ENCODE assay signal across 21 cellular contexts in the genomic region with DNA sequence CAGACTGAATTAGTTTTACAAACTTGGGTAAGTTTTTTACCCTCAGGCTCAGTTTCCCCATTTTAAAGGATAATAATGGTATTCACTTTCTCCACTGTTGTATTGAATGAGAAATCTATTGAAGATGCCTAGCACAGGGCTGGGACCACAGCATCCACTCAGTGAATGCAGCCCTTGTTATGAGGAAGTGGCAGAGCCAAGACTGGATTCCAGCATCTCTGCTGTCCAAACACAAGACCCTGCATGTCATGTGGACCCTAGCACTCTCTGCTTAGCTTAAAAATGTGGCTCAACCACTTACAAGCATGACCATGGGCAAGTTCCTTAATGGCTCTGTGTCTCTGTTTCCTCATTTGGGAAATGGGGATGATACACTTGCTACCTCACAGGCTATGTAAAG. TPM values are rescaled to one million over a fixed set of nuclear protein-coding genes. Genes with fewer than 3 reads are reported as not detected.
DNase-seq lines count a peak whose midpoint lies in the region; FAIRE-seq and TF ChIP-seq lines count a peak whose summit lies in the region.
"Had no signal": no experiment of that assay in that cellular context is flagged by ENCODE, and none has a peak within 500 bp of the region (broad histone marks: within the 10 kb centered on the region; RNA-seq: fewer than 3 reads in every experiment).

No MANE protein-coding gene starts in this region.

- no peak overlapping the region for H3K14ac ChIP-seq in H1 (ENCODE audit: insufficient read length)

- TF ChIP-seq CTCF in NB4 (IDR thresholded peaks at IDR 0.05; ENCODE audit: low read depth, low read length) (no peak), H1 (IDR thresholded peaks at IDR 0.05; ENCODE audit: control extremely low read depth in 1 of 3, insufficient read depth in 1 of 3, low read depth in 1 of 3, low read length in 3 of 3) (no peak)

- no peak for FAIRE-seq in H1 (lab: Jason Lieb, UNC)
- FAIRE-seq: D721Med, HTR-8/SVneo had no signal

- H3K4me1 ChIP-seq in H1 (replicated peaks in 1 of 4; ENCODE audit: control insufficient read depth in 3 of 4, insufficient read depth in 4 of 4, low read length in 3 of 4), result peaks cover 0 to 3% (median 0%) of the 10 kb centered on the region in 4 experiments; a peak in 2 of 7 replicates

- POLR2A ChIA-PET in H1 (lab: Charles Lee; ENCODE audit: partially characterized antibody), result no interaction called here

- CTCF ChIA-PET in H1 (lab: Charles Lee; ENCODE audit: partially characterized antibody), result interaction anchor here (0.8 to 1.0 kb wide), 2 partner anchors 9 to 104 kb away, joined by 3 read pairs; no protein-coding TSS in a partner anchor

- no peaks in the 10 kb centered on the region for H3K79me2 ChIP-seq in H1 (ENCODE audit: control insufficient read depth in 1 of 2, insufficient read depth in 2 of 2, low read length in 2 of 2)

- no peak for TF ChIP-seq EP300 in H1 (IDR thresholded peaks at IDR 0.05; ENCODE audit: borderline replicate concordance in 1 of 2, low read depth in 2 of 2, low read length in 2 of 2)

- no peaks in the 10 kb centered on the region for H4K20me1 ChIP-seq in H1 (replicated peaks in 1 of 2; ENCODE audit: control insufficient read depth in 1 of 2, insufficient read depth in 2 of 2, low read length in 2 of 2)

- no peak overlapping the region for H2BK5ac ChIP-seq in H1 (ENCODE audit: low read depth, low read length)

- no peak overlapping the region for H4K5ac ChIP-seq in H1 (ENCODE audit: insufficient read length, low read depth, low read length)

- no peak overlapping the region for H3K56ac ChIP-seq in H1 (replicated peaks; ENCODE audit: insufficient read length, low read depth, low read length)

- H3K27ac ChIP-seq in H1 (ENCODE audit: low read depth, low read length) (no peak overlapping the region), substantia nigra (ENCODE audit: low read depth, low read length, poor library complexity, severe bottlenecking) (peak overlapping the region; percentile 46)
- H3K27ac ChIP-seq: C4-2B, HL-60 had no signal

- no peak overlapping the region for H3K4me3 ChIP-seq in NB4 (ENCODE audit: low read depth, low read length)
- no peak overlapping the region for H3K4me3 ChIP-seq in H1 (ENCODE audit: extremely low read depth in 1 of 4, insufficient read depth in 2 of 4, low read depth in 3 of 4, low read length in 4 of 4)
- H3K4me3 ChIP-seq: MG63 had no signal

- H2BK20ac ChIP-seq in H1 (ENCODE audit: low read length), result no peak overlapping the region

- TF ChIP-seq POLR2A in NB4 (IDR thresholded peaks at IDR 0.05; ENCODE audit: extremely low read depth, insufficient read length), result no peak
- TF ChIP-seq POLR2A in H1 (IDR thresholded peaks at IDR 0.05; ENCODE audit: control extremely low read depth in 1 of 2, low read depth in 2 of 2, low read length in 2 of 2), result no peak

- no peak overlapping the region for H2BK120ac ChIP-seq in H1 (replicated peaks; ENCODE audit: low read depth, low read length)

- H2BK12ac ChIP-seq in H1 (ENCODE audit: low read depth, low read length), result no peak overlapping the region

- no peak overlapping the region for H3K4ac ChIP-seq in H1 (replicated peaks; ENCODE audit: insufficient read length, low read depth, low read length)

- DNase-seq in NB4 (ENCODE audit: low read depth), result peak; percentile 1
- no peak for DNase-seq in H1 (ENCODE audit: low read depth in 1 of 2, low spot score in 2 of 2)
- DNase-seq in inferior parietal cortex (ENCODE audit: extremely low spot score), result peak; percentile 15
- DNase-seq in substantia nigra (lab: John Stamatoyannopoulos, UW), result peak in 33 of 49 donors; percentile 1 to 67 (median 20)
- DNase-seq in NCI-H2081 treated with DMSO at 0.1 percent for 48 hours (lab: John Stamatoyannopoulos, UW), result no peak
- no peak for DNase-seq in cortex of kidney (lab: John Stamatoyannopoulos, UW)
- no peak for DNase-seq in NCI-H2227 treated with DMSO at 0.1 percent for 48 hours (lab: John Stamatoyannopoulos, UW)
- DNase-seq: IMR-90, Kasumi-1, MG63, NCI-H1105 treated with DMSO at 0.1 percent for 48 hours, NCI-H1694 treated with DMSO at 0.1 percent for 48 hours, NCI-H2107, NCI-H82, OCI-M1, SHP77, SK-N-SH had no signal

- no peaks in the 10 kb centered on the region for H3K27me3 ChIP-seq in H1 (replicated peaks in 1 of 4; ENCODE audit: control insufficient read depth in 3 of 4, extremely low read depth in 1 of 4, insufficient read depth in 3 of 4, low read length in 3 of 4)
- H3K27me3 ChIP-seq: MG63 had no signal

- peaks cover 2% of the 10 kb centered on the region; the same call in 1 of the 2 replicates for H3K23me2 ChIP-seq in H1 (ENCODE audit: low read depth, low read length)

- no peak overlapping the region for H4K8ac ChIP-seq in H1 (ENCODE audit: extremely low read depth, insufficient read depth, low read length)

- H3K4me2 ChIP-seq in H1 (ENCODE audit: insufficient read depth in 1 of 2, low read depth in 2 of 2, low read length in 2 of 2), result no peak overlapping the region
- H3K4me2 ChIP-seq: SK-N-SH had no signal

- no peak overlapping the region for H2AFZ ChIP-seq in H1 (ENCODE audit: low read length)

- H3K79me1 ChIP-seq in H1 (ENCODE audit: low read depth, low read length), result no peaks in the 10 kb centered on the region

- TF ChIP-seq RAD21 in H1 (IDR thresholded peaks at IDR 0.05 in 1 of 2, conservative IDR thresholded peaks at IDR 0.05 in 1 of 2; ENCODE audit: low read depth in 2 of 2, low read length in 2 of 2), result no peak

- H3K9ac ChIP-seq in H1 (replicated peaks in 1 of 4; ENCODE audit: extremely low read depth in 1 of 4, low read depth in 3 of 4, low read length in 3 of 4), result no peak overlapping the region
- H3K9ac ChIP-seq: SK-N-SH had no signal

- no peak overlapping the region for H3K18ac ChIP-seq in H1 (ENCODE audit: extremely low read depth, low read length)

- H2AK5ac ChIP-seq in H1 (ENCODE audit: low read depth, low read length), result no peak overlapping the region

- no peaks in the 10 kb centered on the region for H3K9me3 ChIP-seq in H1 (ENCODE audit: insufficient read depth in 2 of 2, low read depth in 1 of 2, low read length in 1 of 2)
- H3K9me3 ChIP-seq: MG63, SK-N-SH had no signal

- no peaks in the 10 kb centered on the region for H3K36me3 ChIP-seq in H1 (ENCODE audit: control insufficient read depth in 2 of 4, insufficient read depth in 4 of 4, low read length in 3 of 4)
- H3K36me3 ChIP-seq: MG63 had no signal

- H3K23ac ChIP-seq in H1 (ENCODE audit: insufficient read length), result no peak overlapping the region

- peak overlapping the region; percentile 51 for H2BK15ac ChIP-seq in H1 (ENCODE audit: low read length)

- no peak overlapping the region for H4K91ac ChIP-seq in H1 (replicated peaks; ENCODE audit: insufficient read length, low read length)

TF ChIP-seq in H1, 55 proteins besides CTCF, POLR2A, EP300 and RAD21 (continues in another document):
- TF ChIP-seq SUZ12 (IDR thresholded peaks at IDR 0.05; ENCODE audit: low read length), result no peak
- no peak for TF ChIP-seq TBP (IDR thresholded peaks at IDR 0.05; ENCODE audit: low read depth, low read length)
- no peak for TF ChIP-seq CTBP2 (IDR thresholded peaks at IDR 0.05; ENCODE audit: borderline replicate concordance, insufficient read depth, insufficient read length, low read length)
- TF ChIP-seq TAF7 (optimal IDR thresholded peaks at IDR 0.05; ENCODE audit: borderline replicate concordance, low read depth, low read length), result no peak
- no peak for TF ChIP-seq YY1 (IDR thresholded peaks at IDR 0.05; ENCODE audit: low read depth, low read length)
- no peak for TF ChIP-seq BACH1 (IDR thresholded peaks at IDR 0.05; ENCODE audit: low read length)
- TF ChIP-seq MAFK (IDR thresholded peaks at IDR 0.05; ENCODE audit: low read depth, low read length), result no peak
- no peak for TF ChIP-seq ZNF274 (IDR thresholded peaks at IDR 0.05; ENCODE audit: borderline replicate concordance, extremely low read depth, low read length)
- no peak for TF ChIP-seq SAP30 (IDR thresholded peaks at IDR 0.05; ENCODE audit: insufficient read depth, insufficient replicate concordance, low read length)
- TF ChIP-seq GTF2F1 (IDR thresholded peaks at IDR 0.05; ENCODE audit: borderline replicate concordance, low read depth, low read length), result no peak
- TF ChIP-seq CBX5 (IDR thresholded peaks at IDR 0.05; ENCODE audit: low read depth, low read length), result no peak
- no peak for TF ChIP-seq PHF8 (conservative IDR thresholded peaks at IDR 0.05; ENCODE audit: low read depth, low read length)
- no peak for TF ChIP-seq RNF2 (IDR thresholded peaks at IDR 0.05; ENCODE audit: borderline replicate concordance, low read depth, low read length, missing control alignments, poor library complexity, severe bottlenecking)
- TF ChIP-seq, protein P1, sequence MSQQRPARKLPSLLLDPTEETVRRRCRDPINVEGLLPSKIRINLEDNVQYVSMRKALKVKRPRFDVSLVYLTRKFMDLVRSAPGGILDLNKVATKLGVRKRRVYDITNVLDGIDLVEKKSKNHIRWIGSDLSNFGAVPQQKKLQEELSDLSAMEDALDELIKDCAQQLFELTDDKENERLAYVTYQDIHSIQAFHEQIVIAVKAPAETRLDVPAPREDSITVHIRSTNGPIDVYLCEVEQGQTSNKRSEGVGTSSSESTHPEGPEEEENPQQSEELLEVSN (IDR thresholded peaks at IDR 0.05), result no peak

RNA-seq across cellular contexts. Expression of gene TRIM9, which starts 24.1 kb away (rescaled TPM):
- total RNA-seq in H1 (2021; fragmentation: NEBNext Ultra II Directional; extraction: Animal tissue kit (Norgen Biotek cat#: 25700)), result 3.8 and 5.4 TPM in 2 replicates
- polyA plus RNA-seq in H1 (2011; rRNA removed), result 2.4 and 2.7 TPM in 2 replicates
- 1.9 TPM for polyA plus RNA-seq in H1 (2011; cell fraction: cytosol; rRNA removed)
- 6.6 TPM for polyA plus RNA-seq in H1 (2011; cell fraction: nucleus; rRNA removed)
- 2.4 to 4.3 TPM (median 3.3 TPM) in 4 replicates for polyA plus RNA-seq in H1 (2012, experiment 1 of 2)
- polyA plus RNA-seq in H1 (2012, experiment 2 of 2), result 0.80 TPM
- 2.0 TPM for polyA plus RNA-seq in H1 (2013, experiment 1 of 2)
- 2.1 TPM for polyA plus RNA-seq in H1 (2013, experiment 2 of 2)
- 5.5 and 11.8 TPM in 2 replicates for polyA minus RNA-seq in H1 (2011; rRNA and poly(A)+ RNA removed)
- 2.2 TPM for polyA minus RNA-seq in H1 (2011; cell fraction: cytosol; rRNA and poly(A)+ RNA removed)
- 12.0 TPM for polyA minus RNA-seq in H1 (2011; cell fraction: nucleus; rRNA and poly(A)+ RNA removed)

Comparison
In these comparisons a context has a peak if more than half of its experiments do, and no peak if none do; other contexts are left out.
1. DNase-seq: peak in NB4 (single experiment), inferior parietal cortex (single experiment) and substantia nigra (33 of 49); none in H1 (0 of 2), NCI-H2081 treated with DMSO at 0.1 percent for 48 hours (single experiment), cortex of kidney (single experiment) and NCI-H2227 treated with DMSO at 0.1 percent for 48 hours (single experiment).